ENCODE assay signal across 18 cellular contexts in genomic region chr4:62871057-62871456, GRCh38.
"Had no signal": no experiment of that assay in that cellular context is flagged by ENCODE, and none has a peak within 500 bp of the region (broad histone marks: within the 10 kb centered on the region; RNA-seq: fewer than 3 reads in every experiment).

No MANE protein-coding gene starts in this region.

- H3K27ac Mint-ChIP-seq: activated naive CD4-positive, alpha-beta T cell treated with anti-CD3 and anti-CD28 coated beads, Interleukin-2, amount 50 U/mL, for 72 hours; mesothelial cell of epicardium; nephron had no signal

- DNase-seq: activated CD4-positive, alpha-beta T cell treated with anti-CD3 and anti-CD28 coated beads, Interleukin-2, amount 50 U/mL, for 4 hours; activated CD4-positive, CD25-positive, alpha-beta regulatory T cell treated with anti-CD3 and anti-CD28 coated beads, Interleukin-2, amount 50 U/mL, for 72 hours; activated gamma-delta T cell; adrenal gland; hippocampal formation; left cardiac atrium; lower lobe of right lung; right lobe of liver; stimulated activated naive CD4-positive, alpha-beta T cell had no signal

- H3K9me3 Mint-ChIP-seq: nephron had no signal

- H3K27me3 ChIP-seq: adrenal gland, cardiac muscle cell, foreskin keratinocyte, right lobe of liver had no signal

- H3K9me3 ChIP-seq: adrenal gland, lower lobe of right lung, right lobe of liver had no signal

- H3K79me2 ChIP-seq: parathyroid adenoma had no signal

- H3K4me1 Mint-ChIP-seq: mesothelial cell of epicardium, nephron had no signal

- H3K27ac ChIP-seq: adrenal gland, cardiac muscle cell, epithelial cell of prostate, foreskin keratinocyte, lower lobe of right lung, parathyroid adenoma, right lobe of liver, VCaP had no signal

- H3K36me3 ChIP-seq: adrenal gland, cardiac muscle cell, lower lobe of right lung, right lobe of liver had no signal

- ATAC-seq: activated naive CD4-positive, alpha-beta T cell treated with anti-CD3 and anti-CD28 coated beads, Interleukin-2, amount 50 U/mL, for 72 hours; foreskin keratinocyte; left cardiac atrium; right lobe of liver had no signal

- FAIRE-seq: islet of Langerhans had no signal

- H2AFZ ChIP-seq: parathyroid adenoma had no signal

- H3K9ac ChIP-seq: parathyroid adenoma had no signal

- H3K36me3 Mint-ChIP-seq: mesothelial cell of epicardium had no signal

- H3K4me3 ChIP-seq: adrenal gland, cardiac muscle cell, lower lobe of right lung, right lobe of liver had no signal

- H3K4me1 ChIP-seq: adrenal gland, foreskin keratinocyte, lower lobe of right lung, parathyroid adenoma, right lobe of liver had no signal

- H3K4me3 Mint-ChIP-seq: mesothelial cell of epicardium, nephron had no signal
